9 cellular contexts compared by ENCODE assay signal in genomic region chr19:46731007-46731501, GRCh38. TPM values are rescaled to one million over a fixed set of nuclear protein-coding genes. Genes with fewer than 3 reads are reported as not detected.
DNase-seq lines count a peak whose midpoint lies in the region; ATAC-seq and TF ChIP-seq lines count a peak whose summit lies in the region.
"Had no signal": no experiment of that assay in that cellular context is flagged by ENCODE, and none has a peak within 500 bp of the region (broad histone marks: within the 10 kb centered on the region; RNA-seq: fewer than 3 reads in every experiment).

No MANE protein-coding gene starts in this region.

- H3K36me3 Mint-ChIP-seq in T-helper 17 cell (ENCODE audit: low read depth): peaks cover 3% of the 10 kb centered on the region

- intact Hi-C loops in spleen (cut with DNase I; ENCODE audit: low total_unique reads): no loop called here

- H3K36me3 ChIP-seq in spleen: peaks cover 0 to 100% (median 81%) of the 10 kb centered on the region in 6 donors

- H3K4me3 ChIP-seq in spleen: peak overlapping the region in 4 of 8 donors; percentile 6 to 50 (median 16)

- H3K27me3 Mint-ChIP-seq in T-helper 17 cell: no peaks in the 10 kb centered on the region

- H3K9me3 ChIP-seq in T-helper 17 cell (ENCODE audit: control insufficient read depth, low read length, poor library complexity, severe bottlenecking): no peaks in the 10 kb centered on the region
- H3K9me3 ChIP-seq in spleen: no peaks in the 10 kb centered on the region

- peaks cover 26% of the 10 kb centered on the region for H3K4me1 Mint-ChIP-seq in T-helper 17 cell

- H3K27ac Mint-ChIP-seq in T-helper 17 cell: no peak overlapping the region

- ATAC-seq in T-helper 17 cell (no peak), HG02763 (IDR thresholded peaks at IDR 0.05; ENCODE audit: unreplicated experiment) (no peak)

- peak in 1 of 11 experiments; percentile 16 for TF ChIP-seq CTCF in spleen (IDR thresholded peaks at IDR 0.05 in 8 of 11, conservative IDR thresholded peaks at IDR 0.05 in 3 of 11)

- peaks cover 38 to 100% (median 91%) of the 10 kb centered on the region in 6 donors for H3K4me1 ChIP-seq in spleen

- no peak for TF ChIP-seq POLR2A in spleen (IDR thresholded peaks at IDR 0.05)

- 29 to 54% (median 33%) methylated on average over 14 of the region's 14 CpGs for WGBS in spleen, 5 donors

- DNase-seq in DMS 273 (lab: John Stamatoyannopoulos, UW; ENCODE audit: unreplicated experiment) (peak; percentile 75), DMS 273 treated with DMSO at 0.1 percent for 48 hours (lab: John Stamatoyannopoulos, UW) (no peak), T-helper 17 cell (no peak), fibroblast of peridontal ligament (ENCODE audit: extremely low read depth) (peak; percentile 77), spleen (peak; percentile 90), NCI-H128 (lab: John Stamatoyannopoulos, UW; ENCODE audit: unreplicated experiment) (no peak), NCI-H526 treated with DMSO at 0.1 percent for 48 hours (lab: John Stamatoyannopoulos, UW) (no peak)

- H3K27ac ChIP-seq in spleen: peak overlapping the region; percentile 29 to 93 (median 74)
- H3K27ac ChIP-seq: 22Rv1 had no signal

- H3K27me3 ChIP-seq in spleen (replicated peaks in 1 of 7): no peaks in the 10 kb centered on the region

- peak overlapping the region; percentile 5 for H3K4me3 Mint-ChIP-seq in T-helper 17 cell

RNA-seq across cellular contexts. Expression of gene PRKD2, which starts 14.1 kb away (rescaled TPM):
- total RNA-seq in T-helper 17 cell: 100 to 1,000 TPM; 112 to 122 TPM
- total RNA-seq in spleen: 100 to 1,000 TPM in 4 of 7 donors, 10 to 100 TPM in 3; 76.3 to 127 (median 115) TPM
- polyA plus RNA-seq in spleen: 100 to 1,000 TPM in 2 of 3 donors, 10 to 100 TPM in 1; 63.4 to 132 (median 105) TPM

RNA-seq across cellular contexts. Expression of gene FKRP, which starts 14.8 kb away (rescaled TPM):
- total RNA-seq in T-helper 17 cell (10 to 100 TPM; 22.5 to 23.3 TPM), spleen (10 to 100 TPM; 15.4 to 24.8 (median 19.3) TPM)
- 10 to 100 TPM in 1 of 3 donors, 1 to 10 TPM in 2; 5.3 to 13.0 (median 9.8) TPM for polyA plus RNA-seq in spleen

RNA-seq across cellular contexts. Expression of gene STRN4, which starts 15.2 kb away (rescaled TPM):
- total RNA-seq in T-helper 17 cell (100 to 1,000 TPM; 108 to 145 TPM), spleen (100 to 1,000 TPM in 5 of 7 donors, 10 to 100 TPM in 2; 90.1 to 143 (median 107) TPM)
- polyA plus RNA-seq in spleen: 10 to 100 TPM; 28.2 to 70.7 (median 30.0) TPM

RNA-seq across cellular contexts. Expression of gene SLC1A5, which starts 57.3 kb away (rescaled TPM):
- total RNA-seq in T-helper 17 cell: 10 to 100 TPM; 13.6 to 15.9 TPM
- 10 to 100 TPM; 45.1 to 62.8 (median 49.8) TPM for total RNA-seq in spleen
- 10 to 100 TPM; 13.2 to 29.5 (median 23.0) TPM for polyA plus RNA-seq in spleen

Comparison
In these comparisons a context has a peak if more than half of its experiments do, and no peak if none do; other contexts are left out.
1. DNase-seq: peak in DMS 273 (single experiment), fibroblast of peridontal ligament (single experiment) and spleen (single experiment); none in DMS 273 treated with DMSO at 0.1 percent for 48 hours (single experiment), T-helper 17 cell (0 of 3), NCI-H128 (single experiment) and NCI-H526 treated with DMSO at 0.1 percent for 48 hours (single experiment).